3 cellular contexts compared by ENCODE assay signal in the genomic region with DNA sequence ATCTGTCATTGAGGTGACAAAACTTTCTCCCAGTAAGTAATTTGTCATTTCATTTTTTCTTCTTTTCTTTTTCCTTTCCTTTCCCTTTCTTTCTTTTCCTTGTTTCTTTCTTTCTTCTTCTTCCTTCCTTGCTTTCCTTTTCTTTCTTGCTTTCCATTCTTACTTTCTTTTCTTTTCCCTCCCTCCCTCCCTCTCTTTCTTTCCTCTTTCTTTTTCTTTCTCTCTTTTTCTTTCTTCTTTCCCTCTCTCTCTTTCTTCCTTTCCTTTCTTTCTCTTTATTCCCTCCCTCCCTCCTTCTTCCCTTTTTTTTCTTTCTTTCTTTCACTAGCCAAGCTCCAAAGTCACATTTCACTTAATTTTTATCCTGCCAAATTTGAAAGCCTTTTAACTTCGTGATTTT. TPM values are rescaled to one million over a fixed set of nuclear protein-coding genes. Genes with fewer than 3 reads are reported as not detected.
DNase-seq lines count a peak whose midpoint lies in the region; ATAC-seq, FAIRE-seq and TF ChIP-seq lines count a peak whose summit lies in the region.
"Not testable (repeated sequence)": the region's sequence is repeated elsewhere in the genome, so short reads cannot be mapped to it uniquely, and the experiment has no call there.
"Had no signal": no experiment of that assay in that cellular context is flagged by ENCODE, and none has a peak within 500 bp of the region (broad histone marks: within the 10 kb centered on the region; RNA-seq: fewer than 3 reads in every experiment).

No MANE protein-coding gene starts in this region.

- H3K9ac ChIP-seq in K562 (ENCODE audit: insufficient read depth in 1 of 2, low read depth in 2 of 2, low read length in 2 of 2), result not testable (repeated sequence)

- no CpG with 5 or more reads among the region's 1 CpG for WGBS in K562 (ENCODE audit: insufficient coverage, low coverage, missing lambda C conversion rate)

- not testable (repeated sequence) for H3K27ac ChIP-seq in HEK293 (ENCODE audit: extremely low read depth, low read depth, low read length); K562 (ENCODE audit: extremely low read depth, low read depth, low read length)

- not testable (repeated sequence) for H3K9me3 ChIP-seq in HEK293 (ENCODE audit: control insufficient read depth, insufficient read depth, low read depth, low read length); K562 (replicated peaks; ENCODE audit: control insufficient read depth, insufficient read depth, low read depth, low read length)

- not testable (repeated sequence) for TF ChIP-seq EP300 in K562 (IDR thresholded peaks at IDR 0.05; ENCODE audit: low read length)

- TF ChIP-seq POLR2A in K562 (conservative IDR thresholded peaks at IDR 0.05), result not testable (repeated sequence)

- FAIRE-seq in K562 (lab: Jason Lieb, UNC), result not testable (repeated sequence)

- H4K20me1 ChIP-seq in K562 (replicated peaks; ENCODE audit: control insufficient read depth, insufficient read depth, low read length), result not testable (repeated sequence)

- TF ChIP-seq RAD21 in K562 (CRISPR knock-in tag; conservative IDR thresholded peaks at IDR 0.05 in 1 of 2, IDR thresholded peaks at IDR 0.05 in 1 of 2), result not testable (repeated sequence)

- not testable (repeated sequence) for DNase-seq in K562 (ENCODE audit: extremely low read depth in 1 of 4, low spot score in 3 of 4)

- H3K4me2 ChIP-seq in K562 (ENCODE audit: insufficient read depth, low read length), result not testable (repeated sequence)

- POLR2A ChIA-PET in HEK293 (lab: Yijun Ruan, JAX); K562 (lab: Yijun Ruan, JAX): not testable (repeated sequence)

- not testable (repeated sequence) for H3K27me3 ChIP-seq in K562 (ENCODE audit: control insufficient read depth in 2 of 2, insufficient read depth in 2 of 2, low read length in 2 of 2)

- not testable (repeated sequence) for H3K79me2 ChIP-seq in K562 (ENCODE audit: control insufficient read depth, insufficient read depth, low read length)

- H2AFZ ChIP-seq in K562 (ENCODE audit: low read depth, low read length), result not testable (repeated sequence)

- CTCF ChIA-PET in HEK293 (lab: Yijun Ruan, JAX), result interaction anchor here (0.6 kb wide), 1 partner anchor 935 kb away, joined by 5 read pairs; no protein-coding TSS in a partner anchor
- CTCF ChIA-PET in K562 (lab: Yijun Ruan, JAX; ENCODE audit: low intra/inter-chr PET ratio), result not testable (repeated sequence)

- H3K36me3 ChIP-seq in HEK293 (ENCODE audit: control insufficient read depth in 2 of 2, insufficient read depth in 1 of 2, low read length in 2 of 2); K562 (ENCODE audit: control insufficient read depth, insufficient read depth, low read length): not testable (repeated sequence)

- TF ChIP-seq CTCF in HEK293 (tag by site-specific recombination; IDR thresholded peaks at IDR 0.05); K562 (IDR thresholded peaks at IDR 0.05 in 2 of 3, conservative IDR thresholded peaks at IDR 0.05 in 1 of 3; ENCODE audit: insufficient read depth in 2 of 3, low read depth in 1 of 3, low read length in 3 of 3): not testable (repeated sequence)

- not testable (repeated sequence) for BruUV-seq in K562 (replicated peaks; lab: Mats Ljungman, UMichigan)

- H3K4me1 ChIP-seq in HEK293 (ENCODE audit: control insufficient read depth, insufficient read depth, low read length); K562 (replicated peaks in 1 of 2; ENCODE audit: control insufficient read depth in 2 of 2, insufficient read depth in 2 of 2, low read length in 2 of 2): not testable (repeated sequence)

- intact Hi-C loops in K562 (cut with micrococcal nuclease), result not testable (repeated sequence)

- in situ Hi-C loops in K562 (cut with MboI), result not testable (repeated sequence)

- H3K4me3 ChIP-seq in HEK293 (ENCODE audit: low read depth, low read length); K562: not testable (repeated sequence)

- ATAC-seq in K562, result not testable (repeated sequence)

- H3K9me1 ChIP-seq in K562 (ENCODE audit: control insufficient read depth, insufficient read depth, low read length), result not testable (repeated sequence)

TF ChIP-seq in HEK293, 187 proteins besides CTCF, POLR2A, EP300 and RAD21:
- TF ChIP-seq ZNF366 (tag by site-specific recombination; conservative IDR thresholded peaks at IDR 0.05) (0 out of 2 replicates have a peak, but pooled peaks have one; percentile 18), PRDM1 (tag by site-specific recombination; IDR thresholded peaks at IDR 0.05) (peak; percentile 92)

TF ChIP-seq in K562, 482 proteins besides CTCF, POLR2A, EP300 and RAD21:
- TF ChIP-seq, protein P1, sequence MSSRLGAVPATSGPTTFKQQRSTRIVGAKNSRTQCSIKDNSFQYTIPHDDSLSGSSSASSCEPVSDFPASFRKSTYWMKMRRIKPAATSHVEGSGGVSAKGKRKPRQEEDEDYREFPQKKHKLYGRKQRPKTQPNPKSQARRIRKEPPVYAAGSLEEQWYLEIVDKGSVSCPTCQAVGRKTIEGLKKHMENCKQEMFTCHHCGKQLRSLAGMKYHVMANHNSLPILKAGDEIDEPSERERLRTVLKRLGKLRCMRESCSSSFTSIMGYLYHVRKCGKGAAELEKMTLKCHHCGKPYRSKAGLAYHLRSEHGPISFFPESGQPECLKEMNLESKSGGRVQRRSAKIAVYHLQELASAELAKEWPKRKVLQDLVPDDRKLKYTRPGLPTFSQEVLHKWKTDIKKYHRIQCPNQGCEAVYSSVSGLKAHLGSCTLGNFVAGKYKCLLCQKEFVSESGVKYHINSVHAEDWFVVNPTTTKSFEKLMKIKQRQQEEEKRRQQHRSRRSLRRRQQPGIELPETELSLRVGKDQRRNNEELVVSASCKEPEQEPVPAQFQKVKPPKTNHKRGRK (tag; IDR thresholded peaks at IDR 0.05), result peak; percentile 63
TF ChIP-seq in K562: peak in this region for 1; not testable (repeated sequence) for 481.

RNA-seq across cellular contexts. Expression of a gene that starts 2.5 kb away (rescaled TPM):
- total RNA-seq in K562 (2011; cell fraction: chromatin; rRNA removed; ENCODE audit: low replicate concordance), result 8.5 and 32.2 TPM in 2 replicates
- total RNA-seq in K562 (2011; cell fraction: nucleolus; rRNA removed), result 4.3 and 5.4 TPM in 2 replicates
- 17.6 and 27.0 TPM in 2 replicates for total RNA-seq in K562 (2011; cell fraction: nucleoplasm; rRNA removed)
- total RNA-seq in K562 (2014; rRNA removed), result 6.4 and 7.0 TPM in 2 replicates
- total RNA-seq in K562 (2014; rRNA removed; fragmentation: Illumina TruSeq; extraction: Trizol), result 4.0 and 4.4 TPM in 2 replicates
- total RNA-seq in K562 (2015; rRNA removed; fragmentation: Illumina TruSeq; extraction: Trizol), result 4.9 and 5.8 TPM in 2 replicates
- 2.6 and 3.2 TPM in 2 replicates for total RNA-seq in K562 (2021)
- 5.7 and 6.8 TPM in 2 replicates for polyA plus RNA-seq in K562 (2011; rRNA removed)
- polyA plus RNA-seq in K562 (2011; cell fraction: cytosol; rRNA removed), result 0.72 and 1.5 TPM in 2 replicates
- 13.4 and 13.7 TPM in 2 replicates for polyA plus RNA-seq in K562 (2011; cell fraction: nucleus; rRNA removed)
- polyA plus RNA-seq in K562 (2012), result 4.4 and 8.5 TPM in 2 replicates
- polyA plus RNA-seq in K562 (2014; fragmentation: Illumina TruSeq; extraction: Trizol), result 6.7 and 7.0 TPM in 2 replicates
- polyA plus RNA-seq in K562 (2014; fragmentation: Nextera tagmentation; extraction: Ambion mirVana), result 1 to 10 TPM; 1.1 to 1.2 TPM
- polyA plus RNA-seq in K562 (2014; rRNA removed), result 7.9 and 11.4 TPM in 2 replicates
- polyA minus RNA-seq in K562 (2011; rRNA and poly(A)+ RNA removed), result 4.3 and 4.4 TPM in 2 replicates
- 0.18 and 0.29 TPM in 2 replicates for polyA minus RNA-seq in K562 (2011; cell fraction: cytosol; rRNA and poly(A)+ RNA removed)
- 4.0 and 5.3 TPM in 2 replicates for polyA minus RNA-seq in K562 (2011; cell fraction: nucleus; rRNA and poly(A)+ RNA removed)
- polyA plus RNA-seq: CD14-positive monocyte had no signal
